8 cellular contexts compared by ENCODE assay signal in the genomic region with DNA sequence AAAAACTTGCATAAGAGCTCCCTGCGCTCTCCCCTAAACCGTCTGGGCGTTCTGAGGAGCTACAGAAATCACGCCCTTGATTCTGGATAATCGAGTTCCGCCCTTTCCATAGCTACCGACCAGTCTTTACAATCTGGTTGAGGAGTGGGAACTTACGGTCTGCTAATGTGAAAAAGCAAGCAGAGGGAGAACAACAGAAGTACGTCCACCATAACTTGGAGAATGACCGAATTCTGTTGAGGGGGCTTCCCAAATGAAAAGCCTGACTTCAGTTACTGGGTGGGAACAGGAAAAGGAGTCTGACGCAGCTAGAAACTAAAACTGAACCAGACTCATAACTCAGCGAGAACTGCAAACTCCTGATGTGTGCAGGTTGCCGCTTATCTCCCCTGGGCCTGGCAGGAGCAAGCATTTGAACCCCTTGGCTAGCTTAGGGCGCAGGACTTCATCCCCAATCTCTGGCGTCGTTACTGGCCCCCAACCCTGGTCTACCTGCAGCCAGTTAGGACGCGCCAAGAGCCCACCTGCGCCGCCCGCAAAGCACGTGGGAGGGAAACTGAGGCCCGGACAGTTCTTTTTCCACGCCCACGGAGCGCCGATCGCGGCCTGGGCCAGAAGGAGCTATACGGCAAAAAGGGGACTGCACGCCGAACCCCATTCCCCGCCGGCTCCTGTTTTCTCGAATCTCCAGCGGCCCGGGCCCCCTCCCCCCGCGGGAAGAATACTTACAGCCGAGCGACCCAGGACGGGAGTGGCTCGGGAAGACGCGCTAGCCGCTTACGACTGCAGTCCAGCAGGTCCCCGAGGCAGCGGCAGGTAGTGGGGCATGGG. TPM values are rescaled to one million over a fixed set of nuclear protein-coding genes. Genes with fewer than 3 reads are reported as not detected.
DNase-seq lines count a peak whose midpoint lies in the region; ATAC-seq, FAIRE-seq and TF ChIP-seq lines count a peak whose summit lies in the region.

No MANE protein-coding gene starts in this region.

- peak overlapping the region; percentile 91 for H4K8ac ChIP-seq in H1 (ENCODE audit: extremely low read depth, insufficient read depth, low read length)

- peak overlapping the region; percentile 16 to 65 (median 56); a peak in 6 of 7 replicates for H3K9ac ChIP-seq in H1 (replicated peaks in 1 of 4; ENCODE audit: extremely low read depth in 1 of 4, low read depth in 3 of 4, low read length in 3 of 4)

- H3K4me3 ChIP-seq in H1 (ENCODE audit: extremely low read depth in 1 of 4, insufficient read depth in 2 of 4, low read depth in 3 of 4, low read length in 4 of 4): peak overlapping the region; percentile 50 to 76 (median 61)

- no peak for TF ChIP-seq EP300 in H1 (IDR thresholded peaks at IDR 0.05; ENCODE audit: borderline replicate concordance in 1 of 2, low read depth in 2 of 2, low read length in 2 of 2)

- DNase-seq in COR-L47 (lab: John Stamatoyannopoulos, UW) (peak; percentile 29), NCI-H748 (lab: John Stamatoyannopoulos, UW; ENCODE audit: unreplicated experiment) (peak; percentile 77), H1 (ENCODE audit: low read depth in 1 of 2, low spot score in 2 of 2) (no peak), medulla oblongata (ENCODE audit: extremely low spot score) (peak; percentile 43), urothelium cell line (ENCODE audit: low spot score) (peak; percentile 40)
- no peak for DNase-seq in stimulated activated CD4-positive, alpha-beta T cell treated with anti-CD3 and anti-CD28 coated beads, Interleukin-2, amount 100 ng/mL, for 24 hours
- no peak for DNase-seq in activated naive CD4-positive, alpha-beta T cell treated with anti-CD3 and anti-CD28 coated beads, Interleukin-2, amount 10 ng/mL, durations not matched to agents 7 days and 5 days

- H3K9me3 ChIP-seq in H1 (ENCODE audit: insufficient read depth in 2 of 2, low read depth in 1 of 2, low read length in 1 of 2): no peaks in the 10 kb centered on the region

- POLR2A ChIA-PET in H1 (lab: Charles Lee; ENCODE audit: partially characterized antibody): interaction anchor here (1.1 to 1.9 kb wide), 2 partner anchors 14 to 34 kb away, joined by 3 to 6 read pairs; no protein-coding TSS in a partner anchor

- no peak overlapping the region for H3K27ac Mint-ChIP-seq in activated naive CD4-positive, alpha-beta T cell treated with anti-CD3 and anti-CD28 coated beads, Interleukin-2, amount 10 ng/mL, durations not matched to agents 7 days and 5 days

- no peaks in the 10 kb centered on the region for H3K79me1 ChIP-seq in H1 (ENCODE audit: low read depth, low read length)

- H3K9me3 Mint-ChIP-seq in activated naive CD4-positive, alpha-beta T cell treated with anti-CD3 and anti-CD28 coated beads, Interleukin-2, amount 10 ng/mL, durations not matched to agents 7 days and 5 days: no peaks in the 10 kb centered on the region

- 2% methylated on average over 49 of the region's 49 CpGs; no CpG with 5 or more reads in 1 of the 2 experiments for WGBS in H1 (ENCODE audit: extremely low coverage in 1 of 2, insufficient coverage in 1 of 2, insufficient read length in 1 of 2, insufficient replicate concordance in 2 of 2, low coverage in 1 of 2, low lambda C conversion rate in 2 of 2, missing lambda C conversion rate in 1 of 2), 2 experiments

- peaks cover 0 to 31% of the 10 kb centered on the region in 2 experiments; a peak in 2 of 4 replicates for H3K79me2 ChIP-seq in H1 (ENCODE audit: control insufficient read depth in 1 of 2, insufficient read depth in 2 of 2, low read length in 2 of 2)

- H3K23ac ChIP-seq in H1 (ENCODE audit: insufficient read length): no peak overlapping the region

- TF ChIP-seq POLR2A in H1 (IDR thresholded peaks at IDR 0.05; ENCODE audit: control extremely low read depth in 1 of 2, low read depth in 2 of 2, low read length in 2 of 2): peak in 1 of 2 experiments; percentile 25; a peak in 1 of 3 replicates

- H2BK120ac ChIP-seq in H1 (replicated peaks; ENCODE audit: low read depth, low read length): no peak overlapping the region

- H3K4me1 Mint-ChIP-seq in activated naive CD4-positive, alpha-beta T cell treated with anti-CD3 and anti-CD28 coated beads, Interleukin-2, amount 10 ng/mL, durations not matched to agents 7 days and 5 days: peaks cover 3% of the 10 kb centered on the region

- peak; percentile 38 for ATAC-seq in GM21576 (IDR thresholded peaks at IDR 0.05; ENCODE audit: unreplicated experiment)

- H3K14ac ChIP-seq in H1 (ENCODE audit: insufficient read length): peak overlapping the region; percentile 33

- H3K4me2 ChIP-seq in H1 (ENCODE audit: insufficient read depth in 1 of 2, low read depth in 2 of 2, low read length in 2 of 2): peak overlapping the region; percentile 84 to 95

- H2BK12ac ChIP-seq in H1 (ENCODE audit: low read depth, low read length): no peak overlapping the region

- no peak overlapping the region for H2BK5ac ChIP-seq in H1 (ENCODE audit: low read depth, low read length)

- H3K36me3 ChIP-seq in H1 (ENCODE audit: control insufficient read depth in 2 of 4, insufficient read depth in 4 of 4, low read length in 3 of 4): no peaks in the 10 kb centered on the region

- peak; percentile 13 for FAIRE-seq in H1 (lab: Jason Lieb, UNC)
- FAIRE-seq in urothelium cell line (lab: Jason Lieb, UNC): no peak

- no peak overlapping the region for H4K5ac ChIP-seq in H1 (ENCODE audit: insufficient read length, low read depth, low read length)

- H3K36me3 Mint-ChIP-seq in activated naive CD4-positive, alpha-beta T cell treated with anti-CD3 and anti-CD28 coated beads, Interleukin-2, amount 10 ng/mL, durations not matched to agents 7 days and 5 days: no peaks in the 10 kb centered on the region

- peaks cover 0 to 7% (median 2%) of the 10 kb centered on the region in 4 experiments; a peak in 2 of 7 replicates for H3K27me3 ChIP-seq in H1 (replicated peaks in 1 of 4; ENCODE audit: control insufficient read depth in 3 of 4, extremely low read depth in 1 of 4, insufficient read depth in 3 of 4, low read length in 3 of 4)

- TF ChIP-seq CTCF in H1 (IDR thresholded peaks at IDR 0.05; ENCODE audit: control extremely low read depth in 1 of 3, insufficient read depth in 1 of 3, low read depth in 1 of 3, low read length in 3 of 3): no peak

- CTCF ChIA-PET in H1 (lab: Charles Lee; ENCODE audit: partially characterized antibody): interaction anchor here (0.6 to 2.6 kb wide), 7 partner anchors 11 to 379 kb away, joined by 3 to 15 read pairs (median 3); no protein-coding TSS in a partner anchor
- CTCF ChIA-PET in activated naive CD4-positive, alpha-beta T cell treated with anti-CD3 and anti-CD28 coated beads, Interleukin-2, amount 10 ng/mL, durations not matched to agents 7 days and 5 days (lab: Charles Lee): no interaction called here

- no peak overlapping the region for H3K27ac ChIP-seq in H1 (ENCODE audit: low read depth, low read length)

- peaks cover 0 to 6% (median 1%) of the 10 kb centered on the region in 4 experiments; a peak in 4 of 7 replicates for H3K4me1 ChIP-seq in H1 (replicated peaks in 1 of 4; ENCODE audit: control insufficient read depth in 3 of 4, insufficient read depth in 4 of 4, low read length in 3 of 4)

- no peaks in the 10 kb centered on the region for H4K20me1 ChIP-seq in H1 (replicated peaks in 1 of 2; ENCODE audit: control insufficient read depth in 1 of 2, insufficient read depth in 2 of 2, low read length in 2 of 2)

- H3K23me2 ChIP-seq in H1 (ENCODE audit: low read depth, low read length): peaks cover 9% of the 10 kb centered on the region

- no peak overlapping the region for H3K56ac ChIP-seq in H1 (replicated peaks; ENCODE audit: insufficient read length, low read depth, low read length)

- peak overlapping the region; percentile 39 for H4K91ac ChIP-seq in H1 (replicated peaks; ENCODE audit: insufficient read length, low read length)

- no peak overlapping the region for H3K4ac ChIP-seq in H1 (replicated peaks; ENCODE audit: insufficient read length, low read depth, low read length)

- H3K4me3 Mint-ChIP-seq in activated naive CD4-positive, alpha-beta T cell treated with anti-CD3 and anti-CD28 coated beads, Interleukin-2, amount 10 ng/mL, durations not matched to agents 7 days and 5 days: no peak overlapping the region

- peak overlapping the region; percentile 81; the same call in 1 of the 2 replicates for H2BK15ac ChIP-seq in H1 (ENCODE audit: low read length)

- H2AFZ ChIP-seq in H1 (ENCODE audit: low read length): peak overlapping the region; percentile 87

- no peak overlapping the region for H2BK20ac ChIP-seq in H1 (ENCODE audit: low read length)

- H2AK5ac ChIP-seq in H1 (ENCODE audit: low read depth, low read length): no peak overlapping the region

- H3K27me3 Mint-ChIP-seq in activated naive CD4-positive, alpha-beta T cell treated with anti-CD3 and anti-CD28 coated beads, Interleukin-2, amount 10 ng/mL, durations not matched to agents 7 days and 5 days: peaks cover 26% of the 10 kb centered on the region

- peak overlapping the region; percentile 63 for H3K18ac ChIP-seq in H1 (ENCODE audit: extremely low read depth, low read length)

- no peak for TF ChIP-seq RAD21 in H1 (IDR thresholded peaks at IDR 0.05 in 1 of 2, conservative IDR thresholded peaks at IDR 0.05 in 1 of 2; ENCODE audit: low read depth in 2 of 2, low read length in 2 of 2)

TF ChIP-seq in H1, 55 proteins besides CTCF, POLR2A, EP300 and RAD21 (continues in another document):
- TF ChIP-seq TAF1 (IDR thresholded peaks at IDR 0.05; ENCODE audit: low read depth, low read length) (peak; percentile 5; the same call in 1 of the 2 replicates), YY1 (IDR thresholded peaks at IDR 0.05; ENCODE audit: low read depth, low read length) (no peak), MAX (IDR thresholded peaks at IDR 0.05) (peak; percentile 76), KDM4A (IDR thresholded peaks at IDR 0.05; ENCODE audit: low read depth, low read length, severe bottlenecking) (peak; percentile 85), HDAC2 (IDR thresholded peaks at IDR 0.05; ENCODE audit: borderline replicate concordance in 1 of 2, low read depth in 2 of 2, low read length in 2 of 2) (peak in 1 of 2 experiments; percentile 54; a peak in 1 of 4 replicates)

RNA-seq across cellular contexts. Expression of gene LRIG3, which starts 0.8 kb away (rescaled TPM):
- total RNA-seq in H1 (2021; fragmentation: NEBNext Ultra II Directional; extraction: Animal tissue kit (Norgen Biotek cat#: 25700)): 9.1 and 9.3 TPM in 2 replicates
- polyA plus RNA-seq in H1 (2011; rRNA removed): 4.4 and 6.5 TPM in 2 replicates
- polyA plus RNA-seq in H1 (2011; cell fraction: cytosol; rRNA removed): 5.4 TPM
- 7.1 TPM for polyA plus RNA-seq in H1 (2011; cell fraction: nucleus; rRNA removed)
- 5.7 to 6.6 TPM (median 6.0 TPM) in 4 replicates for polyA plus RNA-seq in H1 (2012, experiment 1 of 2)
- polyA plus RNA-seq in H1 (2012, experiment 2 of 2): 0.39 TPM
- 5.3 TPM for polyA plus RNA-seq in H1 (2013, experiment 1 of 2)
- polyA plus RNA-seq in H1 (2013, experiment 2 of 2): 5.6 TPM
- 26.3 and 31.3 TPM in 2 replicates for polyA minus RNA-seq in H1 (2011; rRNA and poly(A)+ RNA removed)
- polyA minus RNA-seq in H1 (2011; cell fraction: cytosol; rRNA and poly(A)+ RNA removed): 6.6 TPM
- polyA minus RNA-seq in H1 (2011; cell fraction: nucleus; rRNA and poly(A)+ RNA removed): 58.3 TPM

Comparison
In these comparisons a context has a peak if more than half of its experiments do, and no peak if none do; other contexts are left out.
1. DNase-seq: peak in COR-L47 (single experiment), NCI-H748 (single experiment), medulla oblongata (single experiment) and urothelium cell line (single experiment); none in H1 (0 of 2), stimulated activated CD4-positive, alpha-beta T cell treated with anti-CD3 and anti-CD28 coated beads, Interleukin-2, amount 100 ng/mL, for 24 hours (0 of 2) and activated naive CD4-positive, alpha-beta T cell treated with anti-CD3 and anti-CD28 coated beads, Interleukin-2, amount 10 ng/mL, durations not matched to agents 7 days and 5 days (single experiment).